22 cellular contexts compared by ENCODE assay signal in the genomic region with DNA sequence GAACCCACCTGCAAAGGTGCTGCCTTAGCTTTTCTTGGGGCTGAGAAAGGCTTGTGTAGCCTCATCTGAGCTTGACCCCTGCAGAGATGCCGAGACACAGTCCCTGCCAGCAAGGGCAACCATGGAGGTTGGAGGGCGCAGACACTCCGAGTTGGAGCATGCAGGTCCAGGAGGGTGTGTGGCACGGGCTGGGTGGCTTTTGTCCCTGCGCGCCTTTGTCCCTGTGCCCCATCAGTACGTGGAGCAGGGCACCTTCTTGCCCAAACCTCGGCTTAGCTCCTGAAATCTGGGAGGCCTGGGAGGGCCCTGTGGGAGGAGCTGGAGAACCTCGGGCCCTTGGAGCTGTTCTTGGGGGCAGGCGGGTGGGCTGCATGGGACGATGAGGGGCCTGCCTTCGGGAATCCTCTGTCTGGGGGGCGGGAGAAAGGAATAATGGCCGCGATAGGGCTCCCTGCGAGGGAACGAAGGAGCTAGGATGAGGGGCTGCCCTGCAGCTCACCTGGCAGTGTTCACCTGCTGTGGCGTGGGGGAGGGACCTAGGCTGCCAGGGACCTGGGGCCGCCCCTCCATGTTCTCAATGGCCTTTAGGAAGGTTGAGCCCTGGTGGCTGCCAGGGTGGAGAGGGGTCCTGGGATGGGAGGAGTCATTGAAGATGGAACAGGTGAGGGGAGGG.
"Had no signal": no experiment of that assay in that cellular context is flagged by ENCODE, and none has a peak within 500 bp of the region (broad histone marks: within the 10 kb centered on the region; RNA-seq: fewer than 3 reads in every experiment).

No MANE protein-coding gene starts in this region.

- H3K27ac ChIP-seq: esophagus muscularis mucosa, foreskin keratinocyte, heart right ventricle, left ventricle myocardium inferior, sigmoid colon, upper lobe of left lung, vagina had no signal

- H3K9me3 ChIP-seq: esophagus muscularis mucosa, heart right ventricle, left ventricle myocardium inferior, mucosa of descending colon, sigmoid colon, upper lobe of left lung, vagina had no signal

- H3K4me1 ChIP-seq: foreskin keratinocyte had no signal

- H3K9me3 Mint-ChIP-seq: activated B cell treated with CpG ODN at 0.5 μM for 24 hours; activated naive CD4-positive, alpha-beta T cell treated with anti-CD3 and anti-CD28 coated beads for 36 hours; activated naive CD8-positive, alpha-beta T cell treated with anti-CD3 and anti-CD28 coated beads, Interleukin-2, amount 10 ng/mL, durations not matched to agents 7 days and 5 days; activated T-cell treated with anti-CD3 and anti-CD28 coated beads, Interleukin-2, amount 50 U/mL, for 72 hours; stimulated activated effector memory CD8-positive, alpha-beta T cell treated with anti-CD3 and anti-CD28 coated beads, Interleukin-12 subunit alpha, Interleukin-12 subunit beta, amount 100 ng/mL, for 72 hours; stimulated activated naive CD8-positive, alpha-beta T cell treated with anti-CD3 and anti-CD28 coated beads, Interleukin-15, Interleukin-2, amounts not matched to agents 100 ng/mL and 50 ng/mL, for 24 hours had no signal

- H3K27ac Mint-ChIP-seq: activated B cell treated with CpG ODN at 0.5 μM for 24 hours; activated naive CD4-positive, alpha-beta T cell treated with anti-CD3 and anti-CD28 coated beads for 36 hours; activated naive CD8-positive, alpha-beta T cell treated with anti-CD3 and anti-CD28 coated beads, Interleukin-2, amount 10 ng/mL, durations not matched to agents 7 days and 5 days; activated T-cell treated with anti-CD3 and anti-CD28 coated beads, Interleukin-2, amount 50 U/mL, for 72 hours; endodermal cell; nephron progenitor cell; stimulated activated effector memory CD8-positive, alpha-beta T cell treated with anti-CD3 and anti-CD28 coated beads, Interleukin-12 subunit alpha, Interleukin-12 subunit beta, amount 100 ng/mL, for 72 hours; stimulated activated naive CD8-positive, alpha-beta T cell treated with anti-CD3 and anti-CD28 coated beads, Interleukin-15, Interleukin-2, amounts not matched to agents 100 ng/mL and 50 ng/mL, for 24 hours had no signal

- ATAC-seq: activated T-cell treated with anti-CD3 and anti-CD28 coated beads, Interleukin-2, amount 50 U/mL, for 72 hours; foreskin keratinocyte; heart right ventricle; mucosa of descending colon; stimulated activated effector memory CD8-positive, alpha-beta T cell treated with anti-CD3 and anti-CD28 coated beads, Interleukin-12 subunit alpha, Interleukin-12 subunit beta, amount 100 ng/mL, for 72 hours had no signal

- H3K4me3 Mint-ChIP-seq: activated B cell treated with CpG ODN at 0.5 μM for 24 hours; activated naive CD4-positive, alpha-beta T cell treated with anti-CD3 and anti-CD28 coated beads for 36 hours; activated naive CD8-positive, alpha-beta T cell treated with anti-CD3 and anti-CD28 coated beads, Interleukin-2, amount 10 ng/mL, durations not matched to agents 7 days and 5 days; activated T-cell treated with anti-CD3 and anti-CD28 coated beads, Interleukin-2, amount 50 U/mL, for 72 hours; endodermal cell; nephron progenitor cell; stimulated activated effector memory CD8-positive, alpha-beta T cell treated with anti-CD3 and anti-CD28 coated beads, Interleukin-12 subunit alpha, Interleukin-12 subunit beta, amount 100 ng/mL, for 72 hours; stimulated activated naive CD8-positive, alpha-beta T cell treated with anti-CD3 and anti-CD28 coated beads, Interleukin-15, Interleukin-2, amounts not matched to agents 100 ng/mL and 50 ng/mL, for 24 hours had no signal

- H3K36me3 Mint-ChIP-seq: activated naive CD8-positive, alpha-beta T cell treated with anti-CD3 and anti-CD28 coated beads, Interleukin-2, amount 10 ng/mL, durations not matched to agents 7 days and 5 days; stimulated activated effector memory CD8-positive, alpha-beta T cell treated with anti-CD3 and anti-CD28 coated beads, Interleukin-12 subunit alpha, Interleukin-12 subunit beta, amount 100 ng/mL, for 72 hours had no signal

- DNase-seq: activated B cell treated with CpG ODN at 0.5 μM for 24 hours; activated CD4-positive, alpha-beta T cell treated with anti-CD3 and anti-CD28 coated beads, Interleukin-2, amount 50 U/mL, for 1 hour; activated naive CD4-positive, alpha-beta T cell treated with anti-CD3 and anti-CD28 coated beads for 36 hours; activated naive CD8-positive, alpha-beta T cell treated with anti-CD3 and anti-CD28 coated beads, Interleukin-2, amount 10 ng/mL, durations not matched to agents 7 days and 5 days; activated T-cell treated with anti-CD3 and anti-CD28 coated beads for 4 hours; activated T-cell treated with anti-CD3 and anti-CD28 coated beads, Interleukin-2, amount 50 U/mL, for 72 hours; caudate nucleus; endodermal cell; foreskin keratinocyte; left ventricle myocardium inferior; mucosa of descending colon; nephron progenitor cell; sigmoid colon; small intestine; stimulated activated CD4-positive, alpha-beta T cell treated with anti-CD3 and anti-CD28 coated beads, Interleukin-4, amount 100 ng/mL, for 24 hours; T-helper 2 cell had no signal

- H3K36me3 ChIP-seq: esophagus muscularis mucosa, heart right ventricle, left ventricle myocardium inferior, sigmoid colon, upper lobe of left lung, vagina had no signal

- H3K4me1 Mint-ChIP-seq: activated naive CD8-positive, alpha-beta T cell treated with anti-CD3 and anti-CD28 coated beads, Interleukin-2, amount 10 ng/mL, durations not matched to agents 7 days and 5 days; endodermal cell; nephron progenitor cell; stimulated activated effector memory CD8-positive, alpha-beta T cell treated with anti-CD3 and anti-CD28 coated beads, Interleukin-12 subunit alpha, Interleukin-12 subunit beta, amount 100 ng/mL, for 72 hours had no signal

- H3K4me3 ChIP-seq: esophagus muscularis mucosa, heart right ventricle, left ventricle myocardium inferior, mucosa of descending colon, sigmoid colon, upper lobe of left lung, vagina had no signal
